Comparison of ENCODE assay signal across 23 cellular contexts in genomic region chr5:93267276-93267675, GRCh38.
"Had no signal": no experiment of that assay in that cellular context is flagged by ENCODE, and none has a peak within 500 bp of the region (broad histone marks: within the 10 kb centered on the region; RNA-seq: fewer than 3 reads in every experiment).

No MANE protein-coding gene starts in this region.

- H3K4me1 ChIP-seq: heart left ventricle, left lung, lower lobe of right lung, pancreas, prostate gland, suprapubic skin, tibial nerve had no signal

- H3K4me2 ChIP-seq: hepatocyte had no signal

- H2AFZ ChIP-seq: hepatocyte had no signal

- H3K36me3 ChIP-seq: heart left ventricle, left lung, lower lobe of right lung, pancreas, prostate gland, suprapubic skin, thoracic aorta, tibial nerve had no signal

- H3K4me3 ChIP-seq: heart left ventricle, hepatocyte, left lung, lower lobe of right lung, mucosa of descending colon, pancreas, prostate gland, skin epidermis, suprapubic skin, thoracic aorta, tibial nerve had no signal

- H3K9me3 ChIP-seq: heart left ventricle, lower lobe of right lung, mucosa of descending colon, pancreas, prostate gland, suprapubic skin, thoracic aorta had no signal

- H3K27me3 ChIP-seq: heart left ventricle, hepatocyte, left lung, pancreas, suprapubic skin, tibial nerve had no signal

- ATAC-seq: heart left ventricle; left colon; left lung; lower lobe of right lung; mucosa of descending colon; naive thymus-derived CD4-positive, alpha-beta T cell; natural killer cell treated with Interleukin-12 subunit alpha and Interleukin-12 subunit beta and Interleukin-15 and Interleukin-18, amount 100 ng/mL, for 72 hours; pancreas; right cardiac atrium; sciatic nerve had no signal

- DNase-seq: glutamatergic neuron; heart left ventricle; left colon; lower lobe of right lung; mammary epithelial cell; mesendoderm; naive thymus-derived CD4-positive, alpha-beta T cell; nucleus accumbens; retina; right cardiac atrium; stimulated activated CD4-positive, alpha-beta T cell treated with anti-CD3 and anti-CD28 coated beads, Interleukin-4, amount 100 ng/mL, for 24 hours; stimulated activated naive CD4-positive, alpha-beta T cell had no signal

- H3K27ac ChIP-seq: heart left ventricle, hepatocyte, left lung, lower lobe of right lung, pancreas, prostate gland, skin epidermis, suprapubic skin, thoracic aorta, tibial nerve had no signal
